Comparison of ENCODE assay signal across 10 cellular contexts in genomic region chr17:35084987-35085386, GRCh38. TPM values are rescaled to one million over a fixed set of nuclear protein-coding genes. Genes with fewer than 3 reads are reported as not detected.
A peak's percentile ranks its signal among the peaks of the same experiment; 100 is the strongest.
DNase-seq lines count a peak whose midpoint lies in the region; ATAC-seq, FAIRE-seq and TF ChIP-seq lines count a peak whose summit lies in the region.
"Had no signal": no experiment of that assay in that cellular context is flagged by ENCODE, and none has a peak within 500 bp of the region (broad histone marks: within the 10 kb centered on the region; RNA-seq: fewer than 3 reads in every experiment).

No MANE protein-coding gene starts in this region.

- H3K4me3 ChIP-seq in keratinocyte (ENCODE audit: control insufficient read depth in 2 of 3, extremely low read depth in 1 of 3, insufficient read depth in 2 of 3, low read depth in 1 of 3, low read length in 3 of 3) = peak overlapping the region in 1 of 3 experiments; percentile 25
- no peak overlapping the region for H3K4me3 ChIP-seq in right atrium auricular region

- H3K4me3 Mint-ChIP-seq in CD4-positive, alpha-beta T cell = peak overlapping the region; percentile 43
- peak overlapping the region; percentile 89 for H3K4me3 Mint-ChIP-seq in activated CD4-positive, alpha-beta memory T cell treated with anti-CD3 and anti-CD28 coated beads, Interleukin-2, amount 10 ng/mL, durations not matched to agents 7 days and 5 days

- H3K4me1 ChIP-seq in keratinocyte (ENCODE audit: control insufficient read depth, extremely low read depth, insufficient read depth, low read length) (peaks cover 68% of the 10 kb centered on the region), right atrium auricular region (peaks cover 0 to 23% of the 10 kb centered on the region in 2 donors)

- intact Hi-C loops in CD4-positive, alpha-beta T cell (cut with DNase I, micrococcal nuclease) = loop anchor here (5.0 kb wide), 2 partner anchors 33 to 103 kb away; partner anchors contain the start of gene LIG3 (in 1 of the 2)
- intact Hi-C loops in cardiac septum (cut with DNase I) = loop anchor here (5.0 kb wide), 1 partner anchor 63 kb away; no protein-coding TSS in a partner anchor

- peak overlapping the region; percentile 29 for H3K4me2 ChIP-seq in keratinocyte (ENCODE audit: control insufficient read depth, extremely low read depth, insufficient read depth, low read depth, low read length)

- POLR2A ChIA-PET in CD4-positive, alpha-beta T cell (lab: Charles Lee) = interaction anchor here (0.5 to 3.9 kb wide), 6 partner anchors 12 to 494 kb away, joined by 3 to 13 read pairs (median 4); partner anchors contain the start of genes LIG3 and PEX12
- POLR2A ChIA-PET in activated CD4-positive, alpha-beta memory T cell treated with anti-CD3 and anti-CD28 coated beads, Interleukin-2, amount 10 ng/mL, durations not matched to agents 7 days and 5 days (lab: Charles Lee) = interaction anchor here (0.7 to 10.7 kb wide), 8 partner anchors 11 to 158 kb away, joined by 3 to 164 read pairs (median 4); partner anchors contain the start of genes RFFL and SLFN5

- H2AFZ ChIP-seq in keratinocyte (ENCODE audit: control insufficient read depth, low read length) = no peak overlapping the region

- no peaks in the 10 kb centered on the region for H3K9me3 Mint-ChIP-seq in CD4-positive, alpha-beta T cell
- H3K9me3 Mint-ChIP-seq in activated CD4-positive, alpha-beta memory T cell treated with anti-CD3 and anti-CD28 coated beads, Interleukin-2, amount 10 ng/mL, durations not matched to agents 7 days and 5 days = no peaks in the 10 kb centered on the region
- H3K9me3 Mint-ChIP-seq: stimulated activated naive CD8-positive, alpha-beta T cell treated with anti-CD3 and anti-CD28 coated beads, Interleukin-15, amount 100 ng/mL, for 72 hours had no signal

- H3K36me3 ChIP-seq in keratinocyte (ENCODE audit: control insufficient read depth in 2 of 2, extremely low read depth in 1 of 2, insufficient read depth in 2 of 2, low read length in 2 of 2) (no peaks in the 10 kb centered on the region), right atrium auricular region (no peaks in the 10 kb centered on the region)

- H3K79me2 ChIP-seq in keratinocyte (ENCODE audit: control insufficient read depth, insufficient read depth, low read length) = peaks cover 44% of the 10 kb centered on the region

- H3K27me3 ChIP-seq in CD4-positive, alpha-beta T cell (ENCODE audit: control insufficient read depth, insufficient read depth, low read length) = no peaks in the 10 kb centered on the region
- H3K27me3 ChIP-seq in keratinocyte (ENCODE audit: control insufficient read depth, extremely low read depth, insufficient read depth, low read length) (no peaks in the 10 kb centered on the region), right atrium auricular region (no peaks in the 10 kb centered on the region)

- H3K27ac Mint-ChIP-seq in CD4-positive, alpha-beta T cell = peak overlapping the region; percentile 97
- peak overlapping the region; percentile 60 for H3K27ac Mint-ChIP-seq in activated CD4-positive, alpha-beta memory T cell treated with anti-CD3 and anti-CD28 coated beads, Interleukin-2, amount 10 ng/mL, durations not matched to agents 7 days and 5 days

- CTCF ChIA-PET in CD4-positive, alpha-beta T cell (lab: Charles Lee) = interaction anchor here (1.1 to 2.2 kb wide), 2 partner anchors 21 to 35 kb away, joined by 3 to 5 read pairs; partner anchors contain the start of gene RFFL
- CTCF ChIA-PET in activated CD4-positive, alpha-beta memory T cell treated with anti-CD3 and anti-CD28 coated beads, Interleukin-2, amount 10 ng/mL, durations not matched to agents 7 days and 5 days (lab: Charles Lee) = interaction anchor here (1.1 to 3.1 kb wide), 3 partner anchors 10 to 103 kb away, joined by 3 to 12 read pairs (median 3); no protein-coding TSS in a partner anchor

- DNase-seq in CD4-positive, alpha-beta T cell = no peak
- DNase-seq in HCEC 1CT (peak; percentile 79), keratinocyte (ENCODE audit: low read depth, low spot score) (peak; percentile 65), right atrium auricular region (ENCODE audit: low spot score) (no peak), 8988T (no peak), cardiac septum (ENCODE audit: low spot score) (no peak)
- no peak for DNase-seq in activated CD4-positive, alpha-beta memory T cell treated with anti-CD3 and anti-CD28 coated beads, Interleukin-2, amount 10 ng/mL, durations not matched to agents 7 days and 5 days
- DNase-seq in stimulated activated CD8-positive, alpha-beta memory T cell treated with anti-CD3 and anti-CD28 coated beads, Interleukin-4, amount 100 ng/mL, for 48 hours = no peak
- DNase-seq: glutamatergic neuron; stimulated activated naive CD8-positive, alpha-beta T cell treated with anti-CD3 and anti-CD28 coated beads, Interleukin-15, amount 100 ng/mL, for 72 hours had no signal

- dilution Hi-C loops in keratinocyte (cut with MboI; ENCODE audit: extremely low pct_ligation_motif_present, low sequenced_read_pairs) = no loop called here

- H3K9ac ChIP-seq in keratinocyte (ENCODE audit: control insufficient read depth, extremely low read depth, insufficient read depth, low read length) = no peak overlapping the region

- no peaks in the 10 kb centered on the region for H3K9me1 ChIP-seq in keratinocyte (ENCODE audit: control insufficient read depth, extremely low read depth, insufficient read depth, low read length)

- H3K27me3 Mint-ChIP-seq in CD4-positive, alpha-beta T cell = no peaks in the 10 kb centered on the region
- H3K27me3 Mint-ChIP-seq in activated CD4-positive, alpha-beta memory T cell treated with anti-CD3 and anti-CD28 coated beads, Interleukin-2, amount 10 ng/mL, durations not matched to agents 7 days and 5 days = no peaks in the 10 kb centered on the region
- H3K27me3 Mint-ChIP-seq: stimulated activated naive CD8-positive, alpha-beta T cell treated with anti-CD3 and anti-CD28 coated beads, Interleukin-15, amount 100 ng/mL, for 72 hours had no signal

- peaks cover 83% of the 10 kb centered on the region for H3K4me1 Mint-ChIP-seq in CD4-positive, alpha-beta T cell (ENCODE audit: low read depth)
- peaks cover 82% of the 10 kb centered on the region for H3K4me1 Mint-ChIP-seq in activated CD4-positive, alpha-beta memory T cell treated with anti-CD3 and anti-CD28 coated beads, Interleukin-2, amount 10 ng/mL, durations not matched to agents 7 days and 5 days

- TF ChIP-seq CTCF in CD4-positive, alpha-beta T cell (IDR thresholded peaks at IDR 0.05) = no peak
- no peak for TF ChIP-seq CTCF in keratinocyte (optimal IDR thresholded peaks at IDR 0.05 in 1 of 3, IDR thresholded peaks at IDR 0.05 in 1 of 3, conservative IDR thresholded peaks at IDR 0.05 in 1 of 3; ENCODE audit: extremely low read depth in 1 of 3, insufficient read depth in 2 of 3, low read length in 3 of 3)
- no peak for TF ChIP-seq CTCF in right atrium auricular region (IDR thresholded peaks at IDR 0.05)

- no peak for ATAC-seq in CD4-positive, alpha-beta T cell (ENCODE audit: poor library complexity)
- ATAC-seq: stimulated activated naive CD8-positive, alpha-beta T cell treated with anti-CD3 and anti-CD28 coated beads, Interleukin-15, amount 100 ng/mL, for 72 hours had no signal

- no peaks in the 10 kb centered on the region for H3K9me3 ChIP-seq in CD4-positive, alpha-beta T cell (ENCODE audit: control insufficient read depth, low read length)
- no peaks in the 10 kb centered on the region for H3K9me3 ChIP-seq in keratinocyte (ENCODE audit: control insufficient read depth, low read depth, low read length)
- no peaks in the 10 kb centered on the region for H3K9me3 ChIP-seq in right atrium auricular region

- H3K27ac ChIP-seq in CD4-positive, alpha-beta T cell (ENCODE audit: low read depth, low read length) = no peak overlapping the region
- H3K27ac ChIP-seq in keratinocyte (ENCODE audit: control insufficient read depth, insufficient read depth, low read length) = peak overlapping the region; percentile 54
- no peak overlapping the region for H3K27ac ChIP-seq in right atrium auricular region

- peak; percentile 76 for FAIRE-seq in keratinocyte (lab: Jason Lieb, UNC)

- H3K36me3 Mint-ChIP-seq in CD4-positive, alpha-beta T cell (ENCODE audit: low read depth) = peaks cover 18% of the 10 kb centered on the region
- peaks cover 9% of the 10 kb centered on the region for H3K36me3 Mint-ChIP-seq in activated CD4-positive, alpha-beta memory T cell treated with anti-CD3 and anti-CD28 coated beads, Interleukin-2, amount 10 ng/mL, durations not matched to agents 7 days and 5 days (ENCODE audit: low read depth)

- no peaks in the 10 kb centered on the region for H4K20me1 ChIP-seq in keratinocyte (ENCODE audit: control insufficient read depth, extremely low read depth, insufficient read depth, low read length)

RNA-seq across cellular contexts. Expression of gene RFFL, which starts 21.5 kb away (rescaled TPM):
- total RNA-seq in CD4-positive, alpha-beta T cell = 10 to 100 TPM; 57.8 to 66.1 TPM
- total RNA-seq in activated CD4-positive, alpha-beta memory T cell treated with anti-CD3 and anti-CD28 coated beads, Interleukin-2, amount 10 ng/mL, durations not matched to agents 7 days and 5 days = 10 to 100 TPM; 47.3 to 53.9 TPM
- polyA plus RNA-seq in keratinocyte = 10.7 to 17.0 TPM (median 13.5 TPM) in 3 replicates
- 5.3 TPM for polyA plus RNA-seq in keratinocyte (2011; ENCODE audit: low read depth)
- 10.4 and 13.6 TPM in 2 replicates for polyA plus RNA-seq in keratinocyte (2011; cell fraction: cytosol; rRNA removed)
- 13.0 and 13.4 TPM in 2 replicates for polyA plus RNA-seq in keratinocyte (2011; cell fraction: nucleus; rRNA removed)
- polyA plus RNA-seq in keratinocyte (2012; ENCODE audit: low replicate concordance) = 8.8 and 13.2 TPM in 2 replicates
- polyA minus RNA-seq in keratinocyte = 43.7 to 112 TPM (median 46.5 TPM) in 3 replicates
- polyA minus RNA-seq in keratinocyte (2011; cell fraction: cytosol; rRNA and poly(A)+ RNA removed) = 26.7 TPM
- polyA minus RNA-seq in keratinocyte (2011; cell fraction: nucleus; rRNA and poly(A)+ RNA removed) = 9.3 and 17.8 TPM in 2 replicates
- total RNA-seq in right atrium auricular region = 10 to 100 TPM; 12.2 to 20.1 TPM
- total RNA-seq in cardiac septum = 15.5 TPM

RNA-seq across cellular contexts. Expression of gene RAD51D, which starts 34.7 kb away (rescaled TPM):
- 1 to 10 TPM; 6.2 to 8.6 TPM for total RNA-seq in CD4-positive, alpha-beta T cell
- 10 to 100 TPM; 25.6 to 25.9 TPM for total RNA-seq in activated CD4-positive, alpha-beta memory T cell treated with anti-CD3 and anti-CD28 coated beads, Interleukin-2, amount 10 ng/mL, durations not matched to agents 7 days and 5 days
- 2.7 to 8.2 TPM (median 4.9 TPM) in 3 replicates for polyA plus RNA-seq in keratinocyte
- polyA plus RNA-seq in keratinocyte (2011; ENCODE audit: low read depth) = 0.51 TPM
- polyA plus RNA-seq in keratinocyte (2011; cell fraction: cytosol; rRNA removed) = 2.4 and 2.6 TPM in 2 replicates
- polyA plus RNA-seq in keratinocyte (2011; cell fraction: nucleus; rRNA removed) = 4.4 and 5.6 TPM in 2 replicates
- polyA plus RNA-seq in keratinocyte (2012; ENCODE audit: low replicate concordance) = 0.86 and 5.6 TPM in 2 replicates
- 3.8 to 4.9 TPM (median 4.4 TPM) in 3 replicates for polyA minus RNA-seq in keratinocyte
- polyA minus RNA-seq in keratinocyte (2011; cell fraction: cytosol; rRNA and poly(A)+ RNA removed) = 3.8 TPM
- polyA minus RNA-seq in keratinocyte (2011; cell fraction: nucleus; rRNA and poly(A)+ RNA removed) = 2.1 and 3.2 TPM in 2 replicates
- 1 to 10 TPM; 2.0 to 4.5 TPM for total RNA-seq in right atrium auricular region
- 6.5 TPM for total RNA-seq in cardiac septum

RNA-seq across cellular contexts. Expression of gene FNDC8, which starts 36.4 kb away (rescaled TPM):
- not detected for total RNA-seq in CD4-positive, alpha-beta T cell
- total RNA-seq in activated CD4-positive, alpha-beta memory T cell treated with anti-CD3 and anti-CD28 coated beads, Interleukin-2, amount 10 ng/mL, durations not matched to agents 7 days and 5 days = not detected
- polyA plus RNA-seq in keratinocyte = not detected in 3 replicates
- polyA plus RNA-seq in keratinocyte (2011; ENCODE audit: low read depth) = not detected
- polyA plus RNA-seq in keratinocyte (2011; cell fraction: cytosol; rRNA removed) = not detected in 2 replicates
- not detected in 2 replicates for polyA plus RNA-seq in keratinocyte (2011; cell fraction: nucleus; rRNA removed)
- polyA plus RNA-seq in keratinocyte (2012; ENCODE audit: low replicate concordance) = 0.11 TPM in 1 of 2 replicates, not detected in the other
- not detected in 3 replicates for polyA minus RNA-seq in keratinocyte
- not detected for polyA minus RNA-seq in keratinocyte (2011; cell fraction: cytosol; rRNA and poly(A)+ RNA removed)
- not detected in 2 replicates for polyA minus RNA-seq in keratinocyte (2011; cell fraction: nucleus; rRNA and poly(A)+ RNA removed)
- total RNA-seq in right atrium auricular region (not detected), cardiac septum (not detected)

RNA-seq across cellular contexts. Expression of gene NLE1, which starts 57.1 kb away (rescaled TPM):
- 1 to 10 TPM; 8.9 to 9.5 TPM for total RNA-seq in CD4-positive, alpha-beta T cell
- total RNA-seq in activated CD4-positive, alpha-beta memory T cell treated with anti-CD3 and anti-CD28 coated beads, Interleukin-2, amount 10 ng/mL, durations not matched to agents 7 days and 5 days = 10 to 100 TPM; 13.4 to 14.0 TPM
- polyA plus RNA-seq in keratinocyte = 13.5 to 18.6 TPM (median 16.0 TPM) in 3 replicates
- 3.7 TPM for polyA plus RNA-seq in keratinocyte (2011; ENCODE audit: low read depth)
- polyA plus RNA-seq in keratinocyte (2011; cell fraction: cytosol; rRNA removed) = 11.1 and 15.0 TPM in 2 replicates
- 16.8 and 17.2 TPM in 2 replicates for polyA plus RNA-seq in keratinocyte (2011; cell fraction: nucleus; rRNA removed)
- 9.8 and 19.7 TPM in 2 replicates for polyA plus RNA-seq in keratinocyte (2012; ENCODE audit: low replicate concordance)
- 15.4 to 28.5 TPM (median 18.9 TPM) in 3 replicates for polyA minus RNA-seq in keratinocyte
- polyA minus RNA-seq in keratinocyte (2011; cell fraction: cytosol; rRNA and poly(A)+ RNA removed) = 35.7 TPM
- polyA minus RNA-seq in keratinocyte (2011; cell fraction: nucleus; rRNA and poly(A)+ RNA removed) = 7.5 and 12.3 TPM in 2 replicates
- total RNA-seq in right atrium auricular region = 1 to 10 TPM; 3.6 to 8.2 TPM
- 3.8 TPM for total RNA-seq in cardiac septum

Comparison
In these comparisons a context has a peak if more than half of its experiments do, and no peak if none do; other contexts are left out.
1. DNase-seq: peak in HCEC 1CT (single experiment) and keratinocyte (single experiment); none in CD4-positive, alpha-beta T cell (0 of 10), activated CD4-positive, alpha-beta memory T cell treated with anti-CD3 and anti-CD28 coated beads, Interleukin-2, amount 10 ng/mL, durations not matched to agents 7 days and 5 days (single experiment), right atrium auricular region (single experiment), 8988T (single experiment), stimulated activated CD8-positive, alpha-beta memory T cell treated with anti-CD3 and anti-CD28 coated beads, Interleukin-4, amount 100 ng/mL, for 48 hours (single experiment) and cardiac septum (single experiment).